9 cellular contexts compared by ENCODE assay signal in genomic region chr11:2097356-2097997, GRCh38. TPM values are rescaled to one million over a fixed set of nuclear protein-coding genes. Genes with fewer than 3 reads are reported as not detected.
DNase-seq lines count a peak whose midpoint lies in the region; ATAC-seq and TF ChIP-seq lines count a peak whose summit lies in the region.
"Had no signal": no experiment of that assay in that cellular context is flagged by ENCODE, and none has a peak within 500 bp of the region (broad histone marks: within the 10 kb centered on the region; RNA-seq: fewer than 3 reads in every experiment).

No MANE protein-coding gene starts in this region.

- TF ChIP-seq POLR2A in upper lobe of left lung (IDR thresholded peaks at IDR 0.05) = no peak

- in situ Hi-C loops in GM13976 (cut with MboI; ENCODE audit: low sequenced_read_pairs, unreplicated experiment) = no loop called here

- H3K4me1 ChIP-seq in ectodermal cell (ENCODE audit: control insufficient read depth, insufficient read depth, low read length) (peaks cover 15% of the 10 kb centered on the region), lower lobe of right lung (peaks cover 40% of the 10 kb centered on the region), upper lobe of left lung (peaks cover 40 to 62% (median 49%) of the 10 kb centered on the region in 4 donors)

- intact Hi-C loops in lower lobe of right lung (cut with DNase I) = no loop called here

- ATAC-seq in lower lobe of right lung = peak; percentile 47 to 57
- ATAC-seq in upper lobe of left lung (ENCODE audit: low FRiP score in 2 of 2) = peak; percentile 41 to 79
- ATAC-seq in GM19397 (IDR thresholded peaks at IDR 0.05; ENCODE audit: unreplicated experiment) = no peak

- DNase-seq in M059J (ENCODE audit: low read depth) (peak; percentile 71), lower lobe of right lung (peak; percentile 62), upper lobe of left lung (peak; percentile 42 to 89), GM13976 (ENCODE audit: low spot score) (no peak)
- DNase-seq in stimulated activated CD4-positive, alpha-beta T cell treated with anti-CD3 and anti-CD28 coated beads, Interleukin-4, amount 100 ng/mL, for 4 hours = no peak
- DNase-seq: NCI-H1694 had no signal

- H3K27me3 ChIP-seq in ectodermal cell (ENCODE audit: control insufficient read depth, insufficient read depth, low read length, poor library complexity, severe bottlenecking) = peaks cover 6% of the 10 kb centered on the region
- peaks cover 1% of the 10 kb centered on the region for H3K27me3 ChIP-seq in lower lobe of right lung (ENCODE audit: low read depth)
- H3K27me3 ChIP-seq in upper lobe of left lung = no peaks in the 10 kb centered on the region

- H3K4me3 ChIP-seq in ectodermal cell (ENCODE audit: insufficient read depth, low read depth, low read length) (no peak overlapping the region), lower lobe of right lung (no peak overlapping the region), upper lobe of left lung (no peak overlapping the region)

- WGBS in ectodermal cell, 2 experiments = 6 to 11% methylated on average over 28 of the region's 28 CpGs
- 17 to 37% methylated on average over 8 to 18 of the region's 28 CpGs for WGBS in upper lobe of left lung, 2 donors

- H3K36me3 ChIP-seq in ectodermal cell (ENCODE audit: control insufficient read depth, insufficient read depth, low read length) (no peaks in the 10 kb centered on the region), lower lobe of right lung (no peaks in the 10 kb centered on the region), upper lobe of left lung (no peaks in the 10 kb centered on the region)

- H3K9me3 ChIP-seq in ectodermal cell (ENCODE audit: control insufficient read depth, low read length) (no peaks in the 10 kb centered on the region), lower lobe of right lung (no peaks in the 10 kb centered on the region), upper lobe of left lung (no peaks in the 10 kb centered on the region)

- TF ChIP-seq EP300 in upper lobe of left lung (IDR thresholded peaks at IDR 0.05) = no peak

- TF ChIP-seq CTCF in lower lobe of right lung (IDR thresholded peaks at IDR 0.05) (no peak), upper lobe of left lung (IDR thresholded peaks at IDR 0.05) (no peak), GM13976 (IDR thresholded peaks at IDR 0.05; ENCODE audit: borderline replicate concordance, control extremely low read depth, extremely low read depth, insufficient read depth, missing control alignments) (no peak)

- peak overlapping the region; percentile 44 for H3K27ac ChIP-seq in ectodermal cell (ENCODE audit: insufficient read depth, low read depth, low read length, poor library complexity, severe bottlenecking)
- peak overlapping the region; percentile 65 for H3K27ac ChIP-seq in lower lobe of right lung
- peak overlapping the region in 3 of 4 donors; percentile 28 to 86 (median 71) for H3K27ac ChIP-seq in upper lobe of left lung

RNA-seq across cellular contexts. Expression of gene IGF2, which starts 41.7 kb away (rescaled TPM):
- 0.02 and 0.07 TPM in 2 replicates for total RNA-seq in M059J (2014; rRNA removed; shearing (Covaris generic))
- 35.1 TPM for polyA plus RNA-seq in ectodermal cell (2013, experiment 1 of 4)
- 25.8 TPM for polyA plus RNA-seq in ectodermal cell (2013, experiment 2 of 4)
- polyA plus RNA-seq in ectodermal cell (2013, experiment 3 of 4) = 46.7 TPM
- 41.2 TPM for polyA plus RNA-seq in ectodermal cell (2013, experiment 4 of 4)
- total RNA-seq in lower lobe of right lung (33.9 TPM), upper lobe of left lung (10 to 100 TPM in 2 of 6 donors, 1 to 10 TPM in 3, not detected in 1; 7.0 to 24.4 (median 8.4) TPM)
- total RNA-seq: mononuclear cell had no signal

Comparison
In these comparisons a context has a peak if more than half of its experiments do, and no peak if none do; other contexts are left out.
1. DNase-seq: peak in M059J (single experiment), lower lobe of right lung (single experiment) and upper lobe of left lung (2 of 2); none in stimulated activated CD4-positive, alpha-beta T cell treated with anti-CD3 and anti-CD28 coated beads, Interleukin-4, amount 100 ng/mL, for 4 hours (0 of 2) and GM13976 (single experiment).
2. Peak in every context shown above with its lines, with median percentiles within 50 percentile points of each other: H3K27ac ChIP-seq.